ENCODE assay signal across 17 cellular contexts in the genomic region with DNA sequence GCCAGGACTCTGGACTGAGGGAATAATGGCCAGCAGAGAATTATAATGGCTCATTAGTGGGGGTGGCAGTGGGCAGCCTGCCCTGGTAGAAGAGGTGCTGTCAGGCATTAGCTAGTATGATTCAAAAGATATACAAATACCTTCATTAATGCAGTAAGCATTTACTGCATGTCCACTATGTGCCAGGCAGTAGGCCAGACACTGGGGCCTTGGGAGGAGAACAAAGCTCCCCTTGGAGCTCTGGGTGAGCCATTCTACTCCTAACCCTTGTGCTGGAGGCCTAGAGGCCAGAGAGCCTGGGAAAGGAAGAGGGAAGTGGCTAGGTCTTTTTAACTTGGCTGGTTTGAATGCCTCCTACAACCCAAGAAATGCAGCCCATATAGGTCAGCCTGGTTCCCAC. TPM values are rescaled to one million over a fixed set of nuclear protein-coding genes. Genes with fewer than 3 reads are reported as not detected.
A peak's percentile ranks its signal among the peaks of the same experiment; 100 is the strongest.
DNase-seq lines count a peak whose midpoint lies in the region; ATAC-seq and TF ChIP-seq lines count a peak whose summit lies in the region.
"Had no signal": no experiment of that assay in that cellular context is flagged by ENCODE, and none has a peak within 500 bp of the region (broad histone marks: within the 10 kb centered on the region; RNA-seq: fewer than 3 reads in every experiment).

No MANE protein-coding gene starts in this region.

- H3K27ac ChIP-seq in left ventricle myocardium inferior (replicated peaks) = peak overlapping the region; percentile 78
- no peak overlapping the region for H3K27ac ChIP-seq in right atrium auricular region
- H3K27ac ChIP-seq in dorsolateral prefrontal cortex = peak overlapping the region; percentile 43 to 95 (median 88)
- no peak overlapping the region for H3K27ac ChIP-seq in aorta (ENCODE audit: low read depth in 1 of 2, low read length in 2 of 2)
- H3K27ac ChIP-seq: PC-9 had no signal

- TF ChIP-seq CTCF in left ventricle myocardium inferior (IDR thresholded peaks at IDR 0.05; ENCODE audit: borderline replicate concordance) (no peak), right atrium auricular region (IDR thresholded peaks at IDR 0.05) (no peak), dorsolateral prefrontal cortex (IDR thresholded peaks at IDR 0.05 in 54 of 56, conservative IDR thresholded peaks at IDR 0.05 in 2 of 56; ENCODE audit: low read depth in 1 of 56, partially characterized antibody in 56 of 56) (no peak)

- H3K4me3 ChIP-seq in left ventricle myocardium inferior (no peak overlapping the region), right atrium auricular region (no peak overlapping the region), dorsolateral prefrontal cortex (peak overlapping the region in 1 of 59 donors; percentile 9), aorta (ENCODE audit: low read length in 2 of 2) (no peak overlapping the region)
- H3K4me3 ChIP-seq: PC-9 had no signal

- H3K9me3 ChIP-seq in left ventricle myocardium inferior (replicated peaks) (no peaks in the 10 kb centered on the region), right atrium auricular region (no peaks in the 10 kb centered on the region), aorta (ENCODE audit: control insufficient read depth, low read length) (no peaks in the 10 kb centered on the region)
- H3K9me3 ChIP-seq: Caco-2 had no signal

- H3K36me3 ChIP-seq in left ventricle myocardium inferior (no peaks in the 10 kb centered on the region), right atrium auricular region (peaks cover 4% of the 10 kb centered on the region), aorta (ENCODE audit: control insufficient read depth in 1 of 2, insufficient read depth in 2 of 2, low read length in 1 of 2) (no peaks in the 10 kb centered on the region)

- no peak for ATAC-seq in GM18511 (IDR thresholded peaks at IDR 0.05; ENCODE audit: unreplicated experiment)
- ATAC-seq in aorta (ENCODE audit: low FRiP score) = no peak

- intact Hi-C loops in left ventricle myocardium inferior (cut with micrococcal nuclease) (no loop called here), dorsolateral prefrontal cortex (cut with DNase I) (loop anchor here in 1 of 2 donors (5.0 kb wide), 1 partner anchor 40 kb away; no protein-coding TSS in a partner anchor), aorta (cut with DNase I) (no loop called here)

- H3K27me3 ChIP-seq in left ventricle myocardium inferior (ENCODE audit: low read depth) = no peaks in the 10 kb centered on the region
- H3K27me3 ChIP-seq in right atrium auricular region = no peaks in the 10 kb centered on the region
- no peaks in the 10 kb centered on the region for H3K27me3 ChIP-seq in dorsolateral prefrontal cortex
- no peaks in the 10 kb centered on the region for H3K27me3 ChIP-seq in aorta (ENCODE audit: control insufficient read depth in 1 of 2, insufficient read depth in 2 of 2, low read length in 1 of 2)

- H3K4me1 ChIP-seq in left ventricle myocardium inferior = peaks cover 45% of the 10 kb centered on the region
- peaks cover 0 to 25% of the 10 kb centered on the region in 2 donors for H3K4me1 ChIP-seq in right atrium auricular region
- peaks cover 2 to 16% of the 10 kb centered on the region in 2 donors for H3K4me1 ChIP-seq in aorta (ENCODE audit: control insufficient read depth in 1 of 2, insufficient read depth in 2 of 2, low read length in 2 of 2)
- H3K4me1 ChIP-seq: Caco-2 had no signal

- no peak for DNase-seq in left ventricle myocardium inferior
- DNase-seq in right atrium auricular region (ENCODE audit: low spot score) = no peak
- DNase-seq in dorsolateral prefrontal cortex = peak in 5 of 10 donors; percentile 23 to 60 (median 53)
- DNase-seq in pons (ENCODE audit: low spot score) = peak; percentile 70
- no peak for DNase-seq in cerebellum (ENCODE audit: low spot score)
- no peak for DNase-seq in aorta
- DNase-seq in dermis blood vessel endothelial cell = no peak
- DNase-seq: Caco-2, DMS53, H7, KG1, NCI-H1092 treated with DMSO at 0.1 percent for 48 hours, NCI-H1694 treated with DMSO at 0.1 percent for 48 hours, NCI-H446 treated with DMSO at 0.1 percent for 48 hours, NCI-H748 treated with DMSO at 0.1 percent for 48 hours, PC-9 had no signal

RNA-seq across cellular contexts. Expression of a gene that starts 2.0 kb away (rescaled TPM):
- total RNA-seq in left ventricle myocardium inferior = 22.9 TPM
- 10 to 100 TPM in 1 of 2 donors, 1 to 10 TPM in 1; 8.9 to 17.7 TPM for total RNA-seq in right atrium auricular region
- 100 to 1,000 TPM in 54 of 120 experiments, 10 to 100 TPM in 66; 69.3 to 135 (median 98.3) TPM for total RNA-seq in dorsolateral prefrontal cortex
- total RNA-seq in cerebellum = 87.7 TPM
- 10 to 100 TPM; 59.1 to 70.9 TPM for total RNA-seq in aorta
- polyA plus RNA-seq in aorta = 10 to 100 TPM in 1 of 2 donors, 1 to 10 TPM in 1; 6.3 to 26.6 TPM
- 2.4 and 3.4 TPM in 2 replicates for total RNA-seq in dermis blood vessel endothelial cell

Comparison
In these comparisons a context has a peak if more than half of its experiments do, and no peak if none do; other contexts are left out.
1. H3K27ac ChIP-seq: peak in left ventricle myocardium inferior (single experiment) and dorsolateral prefrontal cortex (59 of 59); none in right atrium auricular region (0 of 2) and aorta (0 of 2).